ENCODE assay signal across 9 cellular contexts in genomic region chr20:45063107-45063506, GRCh38. TPM values are rescaled to one million over a fixed set of nuclear protein-coding genes. Genes with fewer than 3 reads are reported as not detected.
A peak's percentile ranks its signal among the peaks of the same experiment; 100 is the strongest.
DNase-seq lines count a peak whose midpoint lies in the region; ATAC-seq and TF ChIP-seq lines count a peak whose summit lies in the region.
"Not testable (repeated sequence)": the region's sequence is repeated elsewhere in the genome, so short reads cannot be mapped to it uniquely, and the experiment has no call there.
"Had no signal": no experiment of that assay in that cellular context is flagged by ENCODE, and none has a peak within 500 bp of the region (broad histone marks: within the 10 kb centered on the region; RNA-seq: fewer than 3 reads in every experiment).

No MANE protein-coding gene starts in this region.

- H2BK120ac ChIP-seq in IMR-90 (ENCODE audit: low read depth, low read length) = not testable (repeated sequence)

- H3K27ac ChIP-seq in IMR-90 (ENCODE audit: insufficient read depth, low read length) = not testable (repeated sequence)

- not testable (repeated sequence) for H4K8ac ChIP-seq in IMR-90 (ENCODE audit: low read depth in 2 of 2, low read length in 2 of 2)

- peak overlapping the region; percentile 17 for H3K4me3 Mint-ChIP-seq in activated B cell treated with CpG ODN at 0.5 μM for 24 hours
- peak overlapping the region in 1 of 2 donors; percentile 75 for H3K4me3 Mint-ChIP-seq in effector memory CD8-positive, alpha-beta T cell
- H3K4me3 Mint-ChIP-seq in natural killer cell = not testable (repeated sequence)

- BruUV-seq in IMR-90 (replicated peaks; lab: Mats Ljungman, UMichigan) = not testable (repeated sequence)

- peaks cover 18 to 29% of the 10 kb centered on the region in 2 experiments for H3K79me1 ChIP-seq in IMR-90 (ENCODE audit: low read depth in 1 of 2, low read length in 2 of 2)

- not testable (repeated sequence) for H3K27me3 Mint-ChIP-seq in activated B cell treated with CpG ODN at 0.5 μM for 24 hours; effector memory CD8-positive, alpha-beta T cell; natural killer cell (ENCODE audit: low read depth in 2 of 2)

- not testable (repeated sequence) for H3K4ac ChIP-seq in IMR-90 (ENCODE audit: low read depth, low read length)

- not testable (repeated sequence) for H3K56ac ChIP-seq in IMR-90 (ENCODE audit: extremely low read depth, insufficient read depth, low read length)

- H3K9me1 ChIP-seq in IMR-90 (ENCODE audit: insufficient read depth, low read length) = not testable (repeated sequence)

- H3K4me3 ChIP-seq in IMR-90 (ENCODE audit: insufficient read depth, low read depth, low read length) = not testable (repeated sequence)

- POLR2A ChIA-PET in IMR-90 (lab: Charles Lee; ENCODE audit: unreplicated experiment); activated B cell treated with CpG ODN at 0.5 μM for 24 hours (lab: Charles Lee): not testable (repeated sequence)

- H3K14ac ChIP-seq in IMR-90 (replicated peaks; ENCODE audit: low read depth, low read length) = not testable (repeated sequence)

- H2BK5ac ChIP-seq in IMR-90 (ENCODE audit: low read depth, low read length, poor library complexity, severe bottlenecking) = peak overlapping the region; percentile 45

- H2AFZ ChIP-seq in IMR-90 (replicated peaks; ENCODE audit: low read length, poor library complexity) = not testable (repeated sequence)

- in situ Hi-C loops in IMR-90 (cut with MboI; ENCODE audit: low sequenced_read_pairs) = not testable (repeated sequence)

- not testable (repeated sequence) for H3K27me3 ChIP-seq in IMR-90 (ENCODE audit: control insufficient read depth, insufficient read depth, low read length)

- dilution Hi-C loops in IMR-90 (cut with HindIII; ENCODE audit: low sequenced_read_pairs, unreplicated experiment) = not testable (repeated sequence)

- no CpG with 5 or more reads among the region's 2 CpGs for WGBS in IMR-90 (ENCODE audit: extremely low coverage in 2 of 2, insufficient read length in 1 of 2), 2 experiments

- peak overlapping the region; percentile 20; the same call in 1 of the 2 replicates for H2BK20ac ChIP-seq in IMR-90 (ENCODE audit: low read depth, low read length)

- peaks cover 18% of the 10 kb centered on the region; the same call in 1 of the 2 replicates for H3K4me1 ChIP-seq in IMR-90 (ENCODE audit: control insufficient read depth, insufficient read depth, low read length)

- CTCF ChIA-PET in IMR-90 (lab: Yijun Ruan, JAX) = not testable (repeated sequence)
- CTCF ChIA-PET in activated B cell treated with CpG ODN at 0.5 μM for 24 hours (lab: Charles Lee) = interaction anchor here (0.6 kb wide), 1 partner anchor 59 kb away, joined by 4 read pairs; no protein-coding TSS in a partner anchor

- peak overlapping the region; percentile 68 for H3K27ac Mint-ChIP-seq in activated B cell treated with CpG ODN at 0.5 μM for 24 hours
- peak overlapping the region; percentile 62 to 81 for H3K27ac Mint-ChIP-seq in effector memory CD8-positive, alpha-beta T cell
- peak overlapping the region; percentile 25 to 63 for H3K27ac Mint-ChIP-seq in natural killer cell

- not testable (repeated sequence) for TF ChIP-seq POLR2A in IMR-90 (IDR thresholded peaks at IDR 0.05; ENCODE audit: low read depth, low read length)

- not testable (repeated sequence) for H3K18ac ChIP-seq in IMR-90 (ENCODE audit: low read depth, low read length)

- peak; percentile 61 for DNase-seq in COLO668 (lab: John Stamatoyannopoulos, UW; ENCODE audit: unreplicated experiment)
- DNase-seq in IMR-90; activated B cell treated with CpG ODN at 0.5 μM for 24 hours; effector memory CD8-positive, alpha-beta T cell; natural killer cell: not testable (repeated sequence)
- DNase-seq in NCI-H748 (lab: John Stamatoyannopoulos, UW; ENCODE audit: unreplicated experiment) = peak; percentile 2
- peak; percentile 14 for DNase-seq in activated naive CD4-positive, alpha-beta T cell treated with Interleukin-2 at 50 U/mL for 16 hours

- H2AK9ac ChIP-seq in IMR-90 (replicated peaks; ENCODE audit: low read depth, low read length, poor library complexity) = not testable (repeated sequence)

- intact Hi-C loops in IMR-90 (cut with micrococcal nuclease); activated B cell treated with CpG ODN at 0.5 μM for 24 hours (cut with micrococcal nuclease); natural killer cell (cut with micrococcal nuclease): not testable (repeated sequence)

- not testable (repeated sequence) for H2BK15ac ChIP-seq in IMR-90 (ENCODE audit: low read depth, low read length)

- not testable (repeated sequence) for H3K23ac ChIP-seq in IMR-90 (ENCODE audit: low read depth, low read length)

- not testable (repeated sequence) for ATAC-seq in IMR-90 (ENCODE audit: low read depth); activated B cell treated with CpG ODN at 0.5 μM for 24 hours (ENCODE audit: low read depth); effector memory CD8-positive, alpha-beta T cell (replicated peaks); natural killer cell

- not testable (repeated sequence) for H3K4me2 ChIP-seq in IMR-90 (ENCODE audit: low read depth, low read length)

- TF ChIP-seq RAD21 in IMR-90 (IDR thresholded peaks at IDR 0.05; ENCODE audit: low read length) = not testable (repeated sequence)

- H3K9me3 ChIP-seq in IMR-90 (ENCODE audit: control insufficient read depth, insufficient read depth, low read length) = not testable (repeated sequence)

- H3K36me3 ChIP-seq in IMR-90 (ENCODE audit: control insufficient read depth, insufficient read depth, low read length) = not testable (repeated sequence)

- H4K5ac ChIP-seq in IMR-90 (ENCODE audit: low read depth, low read length) = peak overlapping the region; percentile 29; the same call in 1 of the 2 replicates

- H3K36me3 Mint-ChIP-seq in activated B cell treated with CpG ODN at 0.5 μM for 24 hours (ENCODE audit: low read depth) = peaks cover 80% of the 10 kb centered on the region
- peaks cover 69% of the 10 kb centered on the region for H3K36me3 Mint-ChIP-seq in effector memory CD8-positive, alpha-beta T cell (ENCODE audit: insufficient read depth)
- not testable (repeated sequence) for H3K36me3 Mint-ChIP-seq in natural killer cell

- not testable (repeated sequence) for H2AK5ac ChIP-seq in IMR-90 (ENCODE audit: low read depth, low read length)

- H3K4me1 Mint-ChIP-seq in activated B cell treated with CpG ODN at 0.5 μM for 24 hours = peaks cover 69% of the 10 kb centered on the region
- peaks cover 55 to 81% of the 10 kb centered on the region in 2 donors for H3K4me1 Mint-ChIP-seq in effector memory CD8-positive, alpha-beta T cell (ENCODE audit: low read depth in 2 of 2)
- H3K4me1 Mint-ChIP-seq in natural killer cell = peaks cover 76 to 84% of the 10 kb centered on the region in 2 donors

- not testable (repeated sequence) for TF ChIP-seq CTCF in IMR-90 (conservative IDR thresholded peaks at IDR 0.05; ENCODE audit: low read depth, low read length); activated B cell treated with CpG ODN at 0.5 μM for 24 hours (IDR thresholded peaks at IDR 0.05); natural killer cell (IDR thresholded peaks at IDR 0.05)

- H3K9me3 Mint-ChIP-seq in activated B cell treated with CpG ODN at 0.5 μM for 24 hours; effector memory CD8-positive, alpha-beta T cell; natural killer cell: not testable (repeated sequence)

- not testable (repeated sequence) for H3K9ac ChIP-seq in IMR-90 (ENCODE audit: low read depth, low read length)

- H4K20me1 ChIP-seq in IMR-90 (ENCODE audit: insufficient read depth, low read length) = not testable (repeated sequence)

- H4K91ac ChIP-seq in IMR-90 (ENCODE audit: insufficient read depth, low read depth, low read length) = peak overlapping the region; percentile 29; the same call in 1 of the 2 replicates

RNA-seq across cellular contexts. Expression of gene KCNS1, which starts 37.8 kb away (rescaled TPM):
- total RNA-seq in IMR-90 (2012; rRNA removed) (0.54 and 0.56 TPM in 2 replicates), activated B cell treated with CpG ODN at 0.5 μM for 24 hours (not detected in 2 replicates), natural killer cell (not detected)
- polyA plus RNA-seq in IMR-90 (2012; rRNA removed) = 0.46 and 0.62 TPM in 2 replicates
- 0.48 and 0.85 TPM in 2 replicates for polyA plus RNA-seq in IMR-90 (2012; cell fraction: cytosol; rRNA removed)
- 0.33 and 0.55 TPM in 2 replicates for polyA plus RNA-seq in IMR-90 (2012; cell fraction: nucleus; rRNA removed; ENCODE audit: low replicate concordance)
- total RNA-seq: MCF 10A had no signal

RNA-seq across cellular contexts. Expression of gene WFDC5, which starts 51.9 kb away (rescaled TPM):
- total RNA-seq in IMR-90 (2012; rRNA removed) = not detected in 2 replicates
- polyA plus RNA-seq in IMR-90 (2012; rRNA removed) = not detected in 2 replicates
- not detected in 2 replicates for polyA plus RNA-seq in IMR-90 (2012; cell fraction: cytosol; rRNA removed)
- not detected in 2 replicates for polyA plus RNA-seq in IMR-90 (2012; cell fraction: nucleus; rRNA removed; ENCODE audit: low replicate concordance)
- total RNA-seq in activated B cell treated with CpG ODN at 0.5 μM for 24 hours = not detected in 2 replicates
- not detected for total RNA-seq in natural killer cell
- total RNA-seq: H1, MCF 10A had no signal
- polyA plus RNA-seq: H1 had no signal
